12 cellular contexts compared by ENCODE assay signal in the genomic region with DNA sequence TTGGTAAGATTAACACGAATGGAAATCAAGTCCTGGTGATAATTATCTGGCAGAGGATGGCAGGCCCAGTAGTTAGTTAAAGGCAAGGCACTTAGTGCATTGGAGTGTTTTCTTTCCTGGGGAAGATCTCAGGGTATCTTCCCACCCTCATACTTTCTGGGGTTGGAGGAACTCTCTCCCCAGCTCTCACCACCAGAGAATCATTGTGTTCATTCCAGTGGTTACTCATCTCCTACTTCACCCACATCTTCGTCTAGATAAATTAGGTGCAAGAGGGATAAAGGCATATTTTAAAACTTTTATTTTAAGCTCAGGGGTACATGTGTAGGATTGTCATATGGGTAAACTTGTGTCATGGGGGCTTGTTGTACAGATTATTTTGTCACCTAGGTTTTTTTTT.
"Had no signal": no experiment of that assay in that cellular context is flagged by ENCODE, and none has a peak within 500 bp of the region (broad histone marks: within the 10 kb centered on the region; RNA-seq: fewer than 3 reads in every experiment).

No MANE protein-coding gene starts in this region.

- H3K4me1 ChIP-seq: gastroesophageal sphincter, neural progenitor cell, parathyroid adenoma, thyroid gland, vagina had no signal

- H3K36me3 ChIP-seq: gastroesophageal sphincter, neural progenitor cell, thyroid gland, vagina had no signal

- H3K36me3 Mint-ChIP-seq: activated naive CD8-positive, alpha-beta T cell; neural progenitor cell; stimulated activated effector memory CD8-positive, alpha-beta T cell treated with anti-CD3 and anti-CD28 coated beads, Interleukin-12 subunit alpha, Interleukin-12 subunit beta, amount 100 ng/mL, for 72 hours had no signal

- H3K4me2 ChIP-seq: neural progenitor cell had no signal

- FAIRE-seq: bronchial epithelial cell had no signal

- H3K9ac ChIP-seq: neural progenitor cell, parathyroid adenoma had no signal

- H3K27ac Mint-ChIP-seq: activated naive CD8-positive, alpha-beta T cell; stimulated activated effector memory CD8-positive, alpha-beta T cell treated with anti-CD3 and anti-CD28 coated beads, Interleukin-12 subunit alpha, Interleukin-12 subunit beta, amount 100 ng/mL, for 72 hours had no signal

- H3K27me3 ChIP-seq: gastroesophageal sphincter, neural progenitor cell, thyroid gland, vagina had no signal

- H3K9me3 Mint-ChIP-seq: stimulated activated effector memory CD8-positive, alpha-beta T cell treated with anti-CD3 and anti-CD28 coated beads, Interleukin-12 subunit alpha, Interleukin-12 subunit beta, amount 100 ng/mL, for 72 hours had no signal

- DNase-seq: activated CD4-positive, alpha-beta T cell treated with anti-CD3 and anti-CD28 coated beads, Interleukin-2, amount 50 U/mL, for 4 hours; activated CD4-positive, CD25-positive, alpha-beta regulatory T cell treated with anti-CD3 and anti-CD28 coated beads, Interleukin-2, amount 50 U/mL, for 72 hours; activated gamma-delta T cell; activated T-cell treated with anti-CD3 and anti-CD28 coated beads, Interleukin-2, amount 50 U/mL, for 48 hours; thyroid gland had no signal

- H3K4me3 Mint-ChIP-seq: activated naive CD8-positive, alpha-beta T cell; neural progenitor cell; stimulated activated effector memory CD8-positive, alpha-beta T cell treated with anti-CD3 and anti-CD28 coated beads, Interleukin-12 subunit alpha, Interleukin-12 subunit beta, amount 100 ng/mL, for 72 hours had no signal

- H3K4me3 ChIP-seq: gastroesophageal sphincter, neural progenitor cell, thyroid gland, vagina had no signal

- H3K27ac ChIP-seq: gastroesophageal sphincter, neural progenitor cell, parathyroid adenoma, thyroid gland, vagina had no signal

- H3K9me3 ChIP-seq: gastroesophageal sphincter, thyroid gland, vagina had no signal

- H3K79me2 ChIP-seq: parathyroid adenoma had no signal

- H2AFZ ChIP-seq: neural progenitor cell, parathyroid adenoma had no signal

- H3K4me1 Mint-ChIP-seq: neural progenitor cell; stimulated activated effector memory CD8-positive, alpha-beta T cell treated with anti-CD3 and anti-CD28 coated beads, Interleukin-12 subunit alpha, Interleukin-12 subunit beta, amount 100 ng/mL, for 72 hours had no signal
